Comparison of ENCODE assay signal across 7 cellular contexts in the genomic region with DNA sequence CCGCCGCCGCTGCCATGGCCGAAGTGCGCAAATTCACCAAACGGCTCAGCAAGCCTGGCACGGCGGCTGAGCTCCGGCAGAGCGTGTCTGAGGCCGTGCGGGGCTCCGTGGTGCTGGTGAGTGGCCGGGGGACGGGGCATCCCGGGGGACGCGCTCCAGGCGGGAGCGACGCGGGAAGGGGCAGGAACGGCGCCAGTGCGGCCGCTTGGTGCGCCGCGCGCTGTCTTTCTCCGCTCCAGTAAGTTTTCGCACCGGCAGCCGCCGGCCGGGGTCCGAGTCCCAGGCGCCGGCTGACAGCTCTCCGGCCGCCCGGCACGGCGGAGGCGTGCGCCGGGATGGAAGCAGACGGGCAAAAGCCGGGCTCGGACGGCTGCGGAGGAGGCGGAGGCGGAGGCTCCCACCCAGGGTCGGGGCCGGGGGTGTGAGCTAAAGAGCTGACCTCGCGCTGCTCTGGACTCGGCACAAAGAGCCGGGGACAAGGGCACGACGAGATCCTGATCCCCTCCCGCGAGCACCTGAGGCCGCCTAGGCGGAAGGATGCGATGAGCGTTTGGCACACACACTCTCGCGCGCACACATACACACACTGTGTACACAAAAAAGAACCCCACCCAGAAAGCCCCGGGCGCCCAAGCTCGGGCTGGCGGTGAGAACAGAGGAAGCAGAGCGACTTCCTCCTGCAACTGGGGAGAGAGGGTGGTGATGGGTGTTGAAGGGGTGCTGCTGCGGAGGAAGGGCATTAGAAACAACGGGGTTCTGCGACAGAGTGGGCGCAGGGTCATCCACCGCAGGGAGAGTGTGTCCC. TPM values are rescaled to one million over a fixed set of nuclear protein-coding genes. Genes with fewer than 3 reads are reported as not detected.
A peak's percentile ranks its signal among the peaks of the same experiment; 100 is the strongest.
DNase-seq lines count a peak whose midpoint lies in the region; ATAC-seq, FAIRE-seq and TF ChIP-seq lines count a peak whose summit lies in the region.

No MANE protein-coding gene starts in this region.

- no peaks in the 10 kb centered on the region for H3K9me3 ChIP-seq in endothelial cell of umbilical vein (replicated peaks; ENCODE audit: control insufficient read depth, insufficient read depth, low read length)

- H3K27ac ChIP-seq in endothelial cell of umbilical vein (ENCODE audit: insufficient read depth, low read depth, low read length) = no peak overlapping the region

- no peaks in the 10 kb centered on the region for H3K27me3 Mint-ChIP-seq in activated CD4-positive, alpha-beta memory T cell treated with anti-CD3 and anti-CD28 coated beads, Interleukin-2, amount 10 ng/mL, durations not matched to agents 7 days and 5 days
- no peaks in the 10 kb centered on the region for H3K27me3 Mint-ChIP-seq in natural killer cell (ENCODE audit: low read depth in 2 of 2)

- H3K9me1 ChIP-seq in endothelial cell of umbilical vein (replicated peaks; ENCODE audit: control insufficient read depth, extremely low read depth, insufficient read depth, low read length) = no peaks in the 10 kb centered on the region

- H3K79me2 ChIP-seq in endothelial cell of umbilical vein (ENCODE audit: control insufficient read depth, insufficient read depth, low read length) = no peaks in the 10 kb centered on the region

- no TSS peak for BruUV-seq in endothelial cell of umbilical vein (replicated peaks; lab: Mats Ljungman, UMichigan)

- peak overlapping the region; percentile 25 to 54 (median 40) for H3K4me3 ChIP-seq in endothelial cell of umbilical vein (replicated peaks in 1 of 3; ENCODE audit: insufficient read depth in 1 of 3, low read depth in 1 of 3, low read length in 3 of 3)

- POLR2A ChIA-PET in activated CD4-positive, alpha-beta memory T cell treated with anti-CD3 and anti-CD28 coated beads, Interleukin-2, amount 10 ng/mL, durations not matched to agents 7 days and 5 days (lab: Charles Lee) = interaction anchor here (0.8 to 11.5 kb wide), 20 partner anchors 10 to 1152 kb away, joined by 3 to 389 read pairs (median 4); partner anchors contain the start of gene WDR44
- POLR2A ChIA-PET in endothelial cell of umbilical vein (lab: Charles Lee) = no interaction called here

- H3K36me3 Mint-ChIP-seq in activated CD4-positive, alpha-beta memory T cell treated with anti-CD3 and anti-CD28 coated beads, Interleukin-2, amount 10 ng/mL, durations not matched to agents 7 days and 5 days (ENCODE audit: low read depth) = peaks cover 25% of the 10 kb centered on the region
- H3K36me3 Mint-ChIP-seq in natural killer cell = no peaks in the 10 kb centered on the region

- peak overlapping the region; percentile 100 for H3K4me3 Mint-ChIP-seq in activated CD4-positive, alpha-beta memory T cell treated with anti-CD3 and anti-CD28 coated beads, Interleukin-2, amount 10 ng/mL, durations not matched to agents 7 days and 5 days
- H3K4me3 Mint-ChIP-seq in natural killer cell = peak overlapping the region; percentile 97

- CTCF ChIA-PET in activated CD4-positive, alpha-beta memory T cell treated with anti-CD3 and anti-CD28 coated beads, Interleukin-2, amount 10 ng/mL, durations not matched to agents 7 days and 5 days (lab: Charles Lee) = interaction anchor here (0.7 to 2.8 kb wide), 9 partner anchors 27 to 1020 kb away, joined by 3 to 13 read pairs (median 4); no protein-coding TSS in a partner anchor
- CTCF ChIA-PET in endothelial cell of umbilical vein (lab: Charles Lee) = no interaction called here

- dilution Hi-C loops in endothelial cell of umbilical vein (cut with MboI; ENCODE audit: extremely low pct_ligation_motif_present, low sequenced_read_pairs) = no loop called here

- no peak overlapping the region for H3K9ac ChIP-seq in endothelial cell of umbilical vein (replicated peaks; ENCODE audit: extremely low read depth, insufficient read depth, low read length)

- H3K4me2 ChIP-seq in endothelial cell of umbilical vein (ENCODE audit: insufficient read depth, low read length) = peak overlapping the region; percentile 58

- H3K27ac Mint-ChIP-seq in activated CD4-positive, alpha-beta memory T cell treated with anti-CD3 and anti-CD28 coated beads, Interleukin-2, amount 10 ng/mL, durations not matched to agents 7 days and 5 days = peak overlapping the region; percentile 100
- H3K27ac Mint-ChIP-seq in natural killer cell = peak overlapping the region; percentile 95 to 99

- no peak for TF ChIP-seq POLR2A in endothelial cell of umbilical vein (IDR thresholded peaks at IDR 0.05; ENCODE audit: low read depth, low read length)

- intact Hi-C loops in endothelial cell of umbilical vein (cut with micrococcal nuclease) = loop anchor here (10.0 kb wide), 1 partner anchor 109 kb away; no protein-coding TSS in a partner anchor
- intact Hi-C loops in natural killer cell (cut with micrococcal nuclease) = loop anchor here (2.0 kb wide), 2 partner anchors 27 to 41 kb away; no protein-coding TSS in a partner anchor

- H3K9me3 Mint-ChIP-seq in activated CD4-positive, alpha-beta memory T cell treated with anti-CD3 and anti-CD28 coated beads, Interleukin-2, amount 10 ng/mL, durations not matched to agents 7 days and 5 days = no peaks in the 10 kb centered on the region
- no peaks in the 10 kb centered on the region for H3K9me3 Mint-ChIP-seq in natural killer cell

- peaks cover 14 to 20% of the 10 kb centered on the region in 2 experiments for H3K27me3 ChIP-seq in endothelial cell of umbilical vein (ENCODE audit: control insufficient read depth in 2 of 2, insufficient read depth in 2 of 2, low read length in 2 of 2)

- DNase-seq in NCI-H460 (ENCODE audit: extremely low read depth, low read depth) = peak; percentile 27
- DNase-seq in activated CD4-positive, alpha-beta memory T cell treated with anti-CD3 and anti-CD28 coated beads, Interleukin-2, amount 10 ng/mL, durations not matched to agents 7 days and 5 days = peak; percentile 86
- peak; percentile 1 for DNase-seq in endothelial cell of umbilical vein (ENCODE audit: low read depth, low spot score)
- DNase-seq in natural killer cell = peak; percentile 64
- peak; percentile 70 for DNase-seq in stimulated activated naive CD8-positive, alpha-beta T cell treated with anti-CD3 and anti-CD28 coated beads, Interleukin-15, Interleukin-2, amounts not matched to agents 100 U/mL and 50 U/mL, for 24 hours

- ATAC-seq in GM18519 (IDR thresholded peaks at IDR 0.05; ENCODE audit: low FRiP score, unreplicated experiment) (peak; percentile 63), HG02852 (IDR thresholded peaks at IDR 0.05; ENCODE audit: unreplicated experiment) (peak; percentile 57), natural killer cell (peak; percentile 63 to 80 (median 69))
- peak; percentile 70 for ATAC-seq in stimulated activated naive CD8-positive, alpha-beta T cell treated with anti-CD3 and anti-CD28 coated beads, Interleukin-15, Interleukin-2, amounts not matched to agents 100 U/mL and 50 U/mL, for 24 hours

- peaks cover 3% of the 10 kb centered on the region for H3K4me1 ChIP-seq in endothelial cell of umbilical vein (ENCODE audit: control insufficient read depth, extremely low read depth, insufficient read depth, low read length)

- no peak for FAIRE-seq in endothelial cell of umbilical vein (lab: Jason Lieb, UNC)

- TF ChIP-seq CTCF in endothelial cell of umbilical vein (IDR thresholded peaks at IDR 0.05; ENCODE audit: extremely low read depth in 1 of 2, insufficient read depth in 1 of 2, low read depth in 1 of 2, low read length in 2 of 2) = no peak
- no peak for TF ChIP-seq CTCF in natural killer cell (IDR thresholded peaks at IDR 0.05)

- H4K20me1 ChIP-seq in endothelial cell of umbilical vein (replicated peaks; ENCODE audit: control insufficient read depth, extremely low read depth, insufficient read depth, low read length) = no peaks in the 10 kb centered on the region

- no peaks in the 10 kb centered on the region for H3K36me3 ChIP-seq in endothelial cell of umbilical vein (ENCODE audit: control insufficient read depth in 2 of 2, extremely low read depth in 1 of 2, insufficient read depth in 2 of 2, low read length in 2 of 2)

- peaks cover 30% of the 10 kb centered on the region for H3K4me1 Mint-ChIP-seq in activated CD4-positive, alpha-beta memory T cell treated with anti-CD3 and anti-CD28 coated beads, Interleukin-2, amount 10 ng/mL, durations not matched to agents 7 days and 5 days
- peaks cover 30 to 39% of the 10 kb centered on the region in 2 donors for H3K4me1 Mint-ChIP-seq in natural killer cell

- peak overlapping the region; percentile 79 for H2AFZ ChIP-seq in endothelial cell of umbilical vein (ENCODE audit: low read depth, low read length)

TF ChIP-seq in endothelial cell of umbilical vein, 7 proteins besides CTCF, POLR2A, EP300 and RAD21:
- TF ChIP-seq EZH2 (IDR thresholded peaks at IDR 0.05; ENCODE audit: borderline replicate concordance, low read depth, low read length, severe bottlenecking) (peak; percentile 17), POLR2AphosphoS5 (IDR thresholded peaks at IDR 0.05; ENCODE audit: insufficient read depth, low read depth, low read length) (no peak), JUN (IDR thresholded peaks at IDR 0.05; ENCODE audit: borderline replicate concordance, insufficient read depth, insufficient read length, low read depth) (no peak)
- TF ChIP-seq, protein P1, sequence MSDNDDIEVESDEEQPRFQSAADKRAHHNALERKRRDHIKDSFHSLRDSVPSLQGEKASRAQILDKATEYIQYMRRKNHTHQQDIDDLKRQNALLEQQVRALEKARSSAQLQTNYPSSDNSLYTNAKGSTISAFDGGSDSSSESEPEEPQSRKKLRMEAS (IDR thresholded peaks at IDR 0.05; ENCODE audit: insufficient read depth, insufficient read length) = no peak

RNA-seq across cellular contexts. Expression of gene DOCK11, which starts 0.5 kb away (rescaled TPM):
- 25.0 TPM in 2 replicates for total RNA-seq in NCI-H460 (2014; rRNA removed; shearing (Covaris generic))
- polyA plus RNA-seq in NCI-H460 (2014; cell fraction: nucleus; rRNA removed) = 6.3 and 21.2 TPM in 2 replicates
- total RNA-seq in activated CD4-positive, alpha-beta memory T cell treated with anti-CD3 and anti-CD28 coated beads, Interleukin-2, amount 10 ng/mL, durations not matched to agents 7 days and 5 days = 10 to 100 TPM; 79.0 to 82.9 TPM
- 0.58 and 0.86 TPM in 2 replicates for total RNA-seq in endothelial cell of umbilical vein
- 0.19 and 0.37 TPM in 2 replicates for polyA plus RNA-seq in endothelial cell of umbilical vein
- polyA plus RNA-seq in endothelial cell of umbilical vein (2011; cell fraction: cytosol; rRNA removed) = 0.13 and 0.34 TPM in 2 replicates
- polyA plus RNA-seq in endothelial cell of umbilical vein (2011; cell fraction: nucleus; rRNA removed) = 0.74 and 0.97 TPM in 2 replicates
- 0.15 and 0.28 TPM in 2 replicates for polyA plus RNA-seq in endothelial cell of umbilical vein (2012)
- polyA minus RNA-seq in endothelial cell of umbilical vein = 0.36 and 1.3 TPM in 2 replicates
- polyA minus RNA-seq in endothelial cell of umbilical vein (2011; cell fraction: cytosol; rRNA and poly(A)+ RNA removed) = not detected
- polyA minus RNA-seq in endothelial cell of umbilical vein (2011; cell fraction: nucleus; rRNA and poly(A)+ RNA removed) = 0.63 and 0.77 TPM in 2 replicates
- 100 to 1,000 TPM; 108 to 130 (median 117) TPM for total RNA-seq in natural killer cell

Comparison
In these comparisons a context has a peak if more than half of its experiments do, and no peak if none do; other contexts are left out.
1. DNase-seq: peak in every context shown above with its lines; median percentile 86 in activated CD4-positive, alpha-beta memory T cell treated with anti-CD3 and anti-CD28 coated beads, Interleukin-2, amount 10 ng/mL, durations not matched to agents 7 days and 5 days; 70 in stimulated activated naive CD8-positive, alpha-beta T cell treated with anti-CD3 and anti-CD28 coated beads, Interleukin-15, Interleukin-2, amounts not matched to agents 100 U/mL and 50 U/mL, for 24 hours; 64 in natural killer cell; 27 in NCI-H460; 1 in endothelial cell of umbilical vein.
2. RNA of gene DOCK11, which starts 0.5 kb away (total RNA-seq): 108 to 130 TPM in natural killer cell, 79.0 to 82.9 TPM in activated CD4-positive, alpha-beta memory T cell treated with anti-CD3 and anti-CD28 coated beads, Interleukin-2, amount 10 ng/mL, durations not matched to agents 7 days and 5 days and 25.0 TPM in NCI-H460; 0.58 to 0.86 TPM in endothelial cell of umbilical vein; every median in the first group is over 10 times any median in the second.
3. Peak in every context shown above with its lines, with median percentiles within 50 percentile points of each other: ATAC-seq.